ENCODE assay signal across 18 cellular contexts in genomic region chr3:120300971-120301370, GRCh38. TPM values are rescaled to one million over a fixed set of nuclear protein-coding genes. Genes with fewer than 3 reads are reported as not detected.
DNase-seq lines count a peak whose midpoint lies in the region; ATAC-seq, FAIRE-seq and TF ChIP-seq lines count a peak whose summit lies in the region.
"Had no signal": no experiment of that assay in that cellular context is flagged by ENCODE, and none has a peak within 500 bp of the region (broad histone marks: within the 10 kb centered on the region; RNA-seq: fewer than 3 reads in every experiment).

No MANE protein-coding gene starts in this region.

- no peak overlapping the region for H2AFZ ChIP-seq in HepG2 (ENCODE audit: low read length)

- H3K9me3 Mint-ChIP-seq in stimulated activated effector memory CD8-positive, alpha-beta T cell treated with anti-CD3 and anti-CD28 coated beads, Interleukin-12 subunit alpha, Interleukin-12 subunit beta, amount 100 ng/mL, for 72 hours = no peaks in the 10 kb centered on the region
- H3K9me3 Mint-ChIP-seq: CD8-positive, alpha-beta T cell; H9 had no signal

- H3K9ac ChIP-seq in HepG2 (ENCODE audit: insufficient read depth, low read depth, low read length) = no peak overlapping the region
- H3K9ac ChIP-seq: BLaER1 treated with 17β-estradiol and CSF1 and Interleukin-3, amounts not matched to agents 10 nM and 100 nM had no signal

- H4K20me1 ChIP-seq in HepG2 (ENCODE audit: insufficient read depth, low read length) = no peaks in the 10 kb centered on the region
- H4K20me1 ChIP-seq: BLaER1 treated with 17β-estradiol and CSF1 and Interleukin-3, amounts not matched to agents 10 nM and 100 nM had no signal

- H3K36me3 Mint-ChIP-seq in stimulated activated effector memory CD8-positive, alpha-beta T cell treated with anti-CD3 and anti-CD28 coated beads, Interleukin-12 subunit alpha, Interleukin-12 subunit beta, amount 100 ng/mL, for 72 hours = no peaks in the 10 kb centered on the region
- H3K36me3 Mint-ChIP-seq: CD8-positive, alpha-beta T cell had no signal

- H3K27ac ChIP-seq in HepG2 (ENCODE audit: extremely low read length, insufficient read depth, low read length) = no peak overlapping the region
- H3K27ac ChIP-seq: BLaER1 treated with 17β-estradiol and CSF1 and Interleukin-3, amounts not matched to agents 10 nM and 100 nM had no signal

- no peak for TF ChIP-seq CTCF in LNCaP clone FGC (IDR thresholded peaks at IDR 0.05; ENCODE audit: control insufficient read depth, extremely low read depth, insufficient read depth)
- TF ChIP-seq CTCF in HepG2 (CRISPR knock-in tag; IDR thresholded peaks at IDR 0.05) = no peak
- TF ChIP-seq CTCF in GM13977 (IDR thresholded peaks at IDR 0.05; ENCODE audit: extremely low read depth, insufficient read depth, missing control alignments) = no peak

- no peaks in the 10 kb centered on the region for H3K9me3 ChIP-seq in HepG2 (ENCODE audit: low read length)

- H3K4me1 Mint-ChIP-seq in stimulated activated effector memory CD8-positive, alpha-beta T cell treated with anti-CD3 and anti-CD28 coated beads, Interleukin-12 subunit alpha, Interleukin-12 subunit beta, amount 100 ng/mL, for 72 hours = no peaks in the 10 kb centered on the region
- H3K4me1 Mint-ChIP-seq: B cell had no signal

- no peak for TF ChIP-seq EP300 in HepG2 (IDR thresholded peaks at IDR 0.05; ENCODE audit: low read depth in 2 of 2, low read length in 2 of 2)
- TF ChIP-seq EP300 in HepG2 (CRISPR knock-in tag; IDR thresholded peaks at IDR 0.05; ENCODE audit: borderline replicate concordance) = no peak

- no peak overlapping the region for H3K4me3 ChIP-seq in LNCaP clone FGC (ENCODE audit: low read depth, low read length)
- no peak overlapping the region for H3K4me3 ChIP-seq in HepG2 (replicated peaks in 1 of 3; ENCODE audit: insufficient read depth in 1 of 3, low read depth in 2 of 3, low read length in 3 of 3)
- H3K4me3 ChIP-seq: BLaER1 treated with 17β-estradiol and CSF1 and Interleukin-3, amounts not matched to agents 10 nM and 100 nM; GM12878 had no signal

- POLR2A ChIA-PET in HepG2 (lab: Yijun Ruan, JAX) = interaction anchor here (1.1 kb wide), 1 partner anchor 48 kb away, joined by 4 read pairs; the partner anchor contains the start of gene LRRC58

- no peak overlapping the region for H3K4me3 Mint-ChIP-seq in stimulated activated effector memory CD8-positive, alpha-beta T cell treated with anti-CD3 and anti-CD28 coated beads, Interleukin-12 subunit alpha, Interleukin-12 subunit beta, amount 100 ng/mL, for 72 hours
- H3K4me3 Mint-ChIP-seq: B cell; CD8-positive, alpha-beta T cell; H9 had no signal

- no peak for ATAC-seq in HepG2
- no peak for ATAC-seq in stimulated activated effector memory CD8-positive, alpha-beta T cell treated with anti-CD3 and anti-CD28 coated beads, Interleukin-12 subunit alpha, Interleukin-12 subunit beta, amount 100 ng/mL, for 72 hours
- ATAC-seq: CD8-positive, alpha-beta T cell; GM12878 had no signal

- intact Hi-C loops in HepG2 (cut with micrococcal nuclease; ENCODE audit: unreplicated experiment) = no loop called here

- no peaks in the 10 kb centered on the region for H3K36me3 ChIP-seq in HepG2 (replicated peaks in 1 of 2; ENCODE audit: control insufficient read depth in 1 of 2, insufficient read depth in 2 of 2, low read length in 2 of 2)
- H3K36me3 ChIP-seq: BLaER1 treated with 17β-estradiol and CSF1 and Interleukin-3, amounts not matched to agents 10 nM and 100 nM had no signal

- 5% methylated on average over 3 of the region's 3 CpGs for WGBS in HepG2 (ENCODE audit: low lambda C conversion rate)

- no peak for TF ChIP-seq POLR2A in HepG2 (IDR thresholded peaks at IDR 0.05; ENCODE audit: insufficient read depth in 1 of 2, low read depth in 2 of 2, low read length in 2 of 2)

- H3K4me1 ChIP-seq in HepG2 (ENCODE audit: insufficient read depth, low read length) = no peaks in the 10 kb centered on the region
- H3K4me1 ChIP-seq: BLaER1 treated with 17β-estradiol and CSF1 and Interleukin-3, amounts not matched to agents 10 nM and 100 nM had no signal

- H3K4me2 ChIP-seq in HepG2 (ENCODE audit: low read depth, low read length) = no peak overlapping the region
- H3K4me2 ChIP-seq: BLaER1 treated with 17β-estradiol and CSF1 and Interleukin-3, amounts not matched to agents 10 nM and 100 nM had no signal

- peak; percentile 36 for DNase-seq in LNCaP clone FGC (ENCODE audit: low read depth)
- DNase-seq in dermis microvascular lymphatic vessel endothelial cell (ENCODE audit: low read depth in 2 of 2) = peak; percentile 23 to 70
- peak; percentile 17 for DNase-seq in HepG2 (ENCODE audit: low spot score)
- no peak for DNase-seq in inferior parietal cortex (ENCODE audit: extremely low spot score)
- DNase-seq in NCI-H1436 (lab: John Stamatoyannopoulos, UW) = no peak
- no peak for DNase-seq in GM13977 (ENCODE audit: low spot score)
- DNase-seq in stimulated activated effector memory CD8-positive, alpha-beta T cell treated with anti-CD3 and anti-CD28 coated beads, Interleukin-12 subunit alpha, Interleukin-12 subunit beta, amount 100 ng/mL, for 72 hours (ENCODE audit: low spot score in 2 of 2) = no peak
- DNase-seq: 8988T; Calu3; CD8-positive, alpha-beta T cell; DMS79 treated with DMSO at 0.1 percent for 48 hours; H9 had no signal

- CTCF ChIA-PET in HepG2 (lab: Yijun Ruan, JAX; ENCODE audit: low intra/inter-chr PET ratio, low total read pairs) = no interaction called here

- FAIRE-seq in A204.1 (lab: Jason Lieb, UNC) (peak; percentile 80), HepG2 (lab: Jason Lieb, UNC) (no peak)
- FAIRE-seq: GM12878, GM19239, H1 had no signal

- BruUV-seq in HepG2 (replicated peaks; lab: Mats Ljungman, UMichigan) = no TSS peak

- H3K27ac Mint-ChIP-seq in stimulated activated effector memory CD8-positive, alpha-beta T cell treated with anti-CD3 and anti-CD28 coated beads, Interleukin-12 subunit alpha, Interleukin-12 subunit beta, amount 100 ng/mL, for 72 hours = no peak overlapping the region
- H3K27ac Mint-ChIP-seq: B cell; CD8-positive, alpha-beta T cell; H9 had no signal

- in situ Hi-C loops in HepG2 (cut with HindIII; ENCODE audit: extremely low pct_ligation_motif_present, low pct_unique_long_range_greater_than_20kb) (no loop called here), GM13977 (cut with MboI; ENCODE audit: low pct_unique_long_range_greater_than_20kb, low sequenced_read_pairs, unreplicated experiment) (no loop called here)

- no peaks in the 10 kb centered on the region for H3K79me2 ChIP-seq in HepG2 (ENCODE audit: insufficient read depth, low read length)

- H3K27me3 ChIP-seq in HepG2 (ENCODE audit: control insufficient read depth in 1 of 2, insufficient read depth in 2 of 2, low read length in 2 of 2) = no peaks in the 10 kb centered on the region; a peak in 1 of 5 replicates
- H3K27me3 ChIP-seq: BLaER1 treated with 17β-estradiol and CSF1 and Interleukin-3, amounts not matched to agents 10 nM and 100 nM had no signal

- no peak for TF ChIP-seq RAD21 in HepG2 (CRISPR knock-in tag; IDR thresholded peaks at IDR 0.05)

RNA-seq across cellular contexts. Expression of gene GPR156, which starts 15.9 kb away (rescaled TPM):
- total RNA-seq in dermis microvascular lymphatic vessel endothelial cell (under 0.01 TPM in 2 replicates), HepG2 (2016; rRNA removed; fragmentation: Illumina TruSeq; extraction: Trizol) (not detected in 2 replicates)
- not detected in 2 replicates for total RNA-seq in HepG2 (2016; cell fraction: cytosol; rRNA removed; fragmentation: Illumina TruSeq; extraction: Trizol; ENCODE audit: low read depth)
- total RNA-seq in HepG2 (2016; cell fraction: insoluble cytoplasmic fraction; rRNA removed; fragmentation: Illumina TruSeq; extraction: Trizol) = not detected in 2 replicates
- total RNA-seq in HepG2 (2016; cell fraction: membrane; rRNA removed; fragmentation: Illumina TruSeq; extraction: Trizol) = not detected in 2 replicates
- not detected in 2 replicates for total RNA-seq in HepG2 (2016; cell fraction: nucleus; rRNA removed; fragmentation: Illumina TruSeq; extraction: Trizol)
- 0.03 TPM in 1 of 2 replicates, not detected in the other for polyA plus RNA-seq in HepG2 (2011; rRNA removed)
- polyA plus RNA-seq in HepG2 (2011; cell fraction: cytosol; rRNA removed) = 0.01 TPM in 1 of 2 replicates, not detected in the other
- 0.05 and 0.14 TPM in 2 replicates for polyA plus RNA-seq in HepG2 (2011; cell fraction: nucleus; rRNA removed)
- not detected in 2 replicates for polyA plus RNA-seq in HepG2 (2012)
- polyA plus RNA-seq in HepG2 (2016; cell fraction: cytosol; fragmentation: Illumina TruSeq; extraction: Trizol; ENCODE audit: low read depth) = not detected in 2 replicates
- not detected in 2 replicates for polyA plus RNA-seq in HepG2 (2016; cell fraction: insoluble cytoplasmic fraction; fragmentation: Illumina TruSeq; extraction: Trizol; ENCODE audit: low read depth)
- not detected in 2 replicates for polyA plus RNA-seq in HepG2 (2016; cell fraction: membrane; fragmentation: Illumina TruSeq; extraction: Trizol; ENCODE audit: low read depth)
- not detected in 2 replicates for polyA plus RNA-seq in HepG2 (2016; cell fraction: nucleus; fragmentation: Illumina TruSeq; extraction: Trizol; ENCODE audit: insufficient read depth, low read depth)
- 0.14 and 1.3 TPM in 2 replicates for polyA minus RNA-seq in HepG2 (2011; rRNA and poly(A)+ RNA removed; ENCODE audit: low replicate concordance)
- not detected in 2 replicates for polyA minus RNA-seq in HepG2 (2011; cell fraction: cytosol; rRNA and poly(A)+ RNA removed)
- polyA minus RNA-seq in HepG2 (2011; cell fraction: nucleus; rRNA and poly(A)+ RNA removed) = 0.26 TPM in 1 of 2 replicates, not detected in the other

RNA-seq across cellular contexts. Expression of gene LRRC58, which starts 48.2 kb away (rescaled TPM):
- total RNA-seq in dermis microvascular lymphatic vessel endothelial cell (9.2 and 10.1 TPM in 2 replicates), HepG2 (2016; rRNA removed; fragmentation: Illumina TruSeq; extraction: Trizol) (17.3 and 28.8 TPM in 2 replicates)
- total RNA-seq in HepG2 (2016; cell fraction: cytosol; rRNA removed; fragmentation: Illumina TruSeq; extraction: Trizol; ENCODE audit: low read depth) = 1.2 TPM in 2 replicates
- 16.7 and 29.7 TPM in 2 replicates for total RNA-seq in HepG2 (2016; cell fraction: insoluble cytoplasmic fraction; rRNA removed; fragmentation: Illumina TruSeq; extraction: Trizol)
- total RNA-seq in HepG2 (2016; cell fraction: membrane; rRNA removed; fragmentation: Illumina TruSeq; extraction: Trizol) = 7.4 and 8.9 TPM in 2 replicates
- total RNA-seq in HepG2 (2016; cell fraction: nucleus; rRNA removed; fragmentation: Illumina TruSeq; extraction: Trizol) = 14.8 and 15.2 TPM in 2 replicates
- 6.4 and 9.7 TPM in 2 replicates for polyA plus RNA-seq in HepG2 (2011; rRNA removed)
- 4.2 and 5.5 TPM in 2 replicates for polyA plus RNA-seq in HepG2 (2011; cell fraction: cytosol; rRNA removed)
- 2.1 and 2.3 TPM in 2 replicates for polyA plus RNA-seq in HepG2 (2011; cell fraction: nucleus; rRNA removed)
- 7.1 and 9.0 TPM in 2 replicates for polyA plus RNA-seq in HepG2 (2012)
- 0.44 and 0.54 TPM in 2 replicates for polyA plus RNA-seq in HepG2 (2016; cell fraction: cytosol; fragmentation: Illumina TruSeq; extraction: Trizol; ENCODE audit: low read depth)
- polyA plus RNA-seq in HepG2 (2016; cell fraction: insoluble cytoplasmic fraction; fragmentation: Illumina TruSeq; extraction: Trizol; ENCODE audit: low read depth) = 23.4 and 26.0 TPM in 2 replicates
- 2.5 and 3.4 TPM in 2 replicates for polyA plus RNA-seq in HepG2 (2016; cell fraction: membrane; fragmentation: Illumina TruSeq; extraction: Trizol; ENCODE audit: low read depth)
- 12.2 and 12.6 TPM in 2 replicates for polyA plus RNA-seq in HepG2 (2016; cell fraction: nucleus; fragmentation: Illumina TruSeq; extraction: Trizol; ENCODE audit: insufficient read depth, low read depth)
- 8.7 and 20.6 TPM in 2 replicates for polyA minus RNA-seq in HepG2 (2011; rRNA and poly(A)+ RNA removed; ENCODE audit: low replicate concordance)
- polyA minus RNA-seq in HepG2 (2011; cell fraction: cytosol; rRNA and poly(A)+ RNA removed) = 13.6 and 15.7 TPM in 2 replicates
- 15.2 and 16.4 TPM in 2 replicates for polyA minus RNA-seq in HepG2 (2011; cell fraction: nucleus; rRNA and poly(A)+ RNA removed)

Comparison
In these comparisons a context has a peak if more than half of its experiments do, and no peak if none do; other contexts are left out.
1. DNase-seq: peak in LNCaP clone FGC (single experiment), dermis microvascular lymphatic vessel endothelial cell (2 of 2) and HepG2 (single experiment); none in inferior parietal cortex (single experiment), NCI-H1436 (single experiment), GM13977 (single experiment) and stimulated activated effector memory CD8-positive, alpha-beta T cell treated with anti-CD3 and anti-CD28 coated beads, Interleukin-12 subunit alpha, Interleukin-12 subunit beta, amount 100 ng/mL, for 72 hours (0 of 2).